In genomic region chr5:79858097-79858723, GRCh38 we compare ENCODE assay signal across 8 cellular contexts.
A peak's percentile ranks its signal among the peaks of the same experiment; 100 is the strongest.
DNase-seq lines count a peak whose midpoint lies in the region; ATAC-seq and TF ChIP-seq lines count a peak whose summit lies in the region.

No MANE protein-coding gene starts in this region.

- H3K4me3 ChIP-seq in BJ (ENCODE audit: low read depth, low read length) (no peak overlapping the region), epithelial cell of proximal tubule (ENCODE audit: low read depth, low read length) (no peak overlapping the region)

- ATAC-seq in HG03280 (IDR thresholded peaks at IDR 0.05; ENCODE audit: unreplicated experiment), result no peak

- H3K36me3 ChIP-seq in BJ (ENCODE audit: control insufficient read depth, insufficient read depth, low read length), result no peaks in the 10 kb centered on the region

- CTCF ChIA-PET in BJ (lab: Yijun Ruan, JAX), result interaction anchor here (0.7 to 3.1 kb wide), 21 partner anchors 8 to 837 kb away, joined by 3 to 24 read pairs (median 4); partner anchors contain the start of gene CMYA5

- POLR2A ChIA-PET in BJ (lab: Charles Lee), result no interaction called here

- TF ChIP-seq CTCF in BJ (IDR thresholded peaks at IDR 0.05; ENCODE audit: insufficient read depth, low read depth, low read length) (peak; percentile 94), epithelial cell of proximal tubule (conservative IDR thresholded peaks at IDR 0.05; ENCODE audit: low read depth, low read length) (peak; percentile 99)

- DNase-seq in BJ (ENCODE audit: low read depth) (no peak), GOT3 (lab: John Stamatoyannopoulos, UW) (peak; percentile 32), NOMO-1 treated with DMSO at 0.1 percent for 48 hours (lab: John Stamatoyannopoulos, UW; ENCODE audit: unreplicated experiment) (peak; percentile 46), epithelial cell of proximal tubule (ENCODE audit: low read depth) (no peak), myocyte (ENCODE audit: low read depth) (peak; percentile 71)
- DNase-seq in activated CD8-positive, alpha-beta memory T cell treated with anti-CD3 and anti-CD28 coated beads, Interleukin-2, amount 50 U/mL, for 24 hours (ENCODE audit: extremely low read depth), result peak; percentile 53
- peak; percentile 62 to 65 for DNase-seq in stimulated activated CD8-positive, alpha-beta memory T cell treated with anti-CD3 and anti-CD28 coated beads, Interleukin-7, amount 100 ng/mL, for 1 hour (ENCODE audit: low read depth in 2 of 2)

- H3K27me3 ChIP-seq in BJ (ENCODE audit: control insufficient read depth, insufficient read depth, low read length), result no peaks in the 10 kb centered on the region

Comparison
In these comparisons a context has a peak if more than half of its experiments do, and no peak if none do; other contexts are left out.
1. DNase-seq: peak in GOT3 (single experiment), NOMO-1 treated with DMSO at 0.1 percent for 48 hours (single experiment), activated CD8-positive, alpha-beta memory T cell treated with anti-CD3 and anti-CD28 coated beads, Interleukin-2, amount 50 U/mL, for 24 hours (single experiment), myocyte (single experiment) and stimulated activated CD8-positive, alpha-beta memory T cell treated with anti-CD3 and anti-CD28 coated beads, Interleukin-7, amount 100 ng/mL, for 1 hour (2 of 2); none in BJ (single experiment) and epithelial cell of proximal tubule (single experiment).